ENCODE assay signal across 14 cellular contexts in genomic region chr15:72195101-72195511, GRCh38. TPM values are rescaled to one million over a fixed set of nuclear protein-coding genes. Genes with fewer than 3 reads are reported as not detected.
A peak's percentile ranks its signal among the peaks of the same experiment; 100 is the strongest.
DNase-seq lines count a peak whose midpoint lies in the region; ATAC-seq, FAIRE-seq and TF ChIP-seq lines count a peak whose summit lies in the region.
"Had no signal": no experiment of that assay in that cellular context is flagged by ENCODE, and none has a peak within 500 bp of the region (broad histone marks: within the 10 kb centered on the region; RNA-seq: fewer than 3 reads in every experiment).

No MANE protein-coding gene starts in this region.

- H3K4me1 Mint-ChIP-seq in activated T-cell treated with anti-CD3 and anti-CD28 coated beads, Interleukin-2, amount 50 U/mL, for 24 hours (ENCODE audit: low read depth): peaks cover 13% of the 10 kb centered on the region
- peaks cover 12% of the 10 kb centered on the region for H3K4me1 Mint-ChIP-seq in osteocyte (ENCODE audit: unreplicated experiment)

- H3K27ac ChIP-seq in upper lobe of right lung: peak overlapping the region; percentile 70
- no peak overlapping the region for H3K27ac ChIP-seq in small intestine (ENCODE audit: low read depth in 1 of 2, low read length in 1 of 2)

- no peaks in the 10 kb centered on the region for H3K27me3 ChIP-seq in upper lobe of right lung
- no peaks in the 10 kb centered on the region for H3K27me3 ChIP-seq in small intestine (ENCODE audit: control insufficient read depth in 2 of 2, insufficient read depth in 2 of 2, low read length in 2 of 2)

- intact Hi-C loops in upper lobe of right lung (cut with DNase I): no loop called here

- H3K36me3 ChIP-seq in upper lobe of right lung (peaks cover 14% of the 10 kb centered on the region), small intestine (ENCODE audit: control insufficient read depth in 2 of 2, insufficient read depth in 2 of 2, low read length in 2 of 2) (peaks cover 3 to 7% of the 10 kb centered on the region in 2 donors)

- no peak for FAIRE-seq in small intestine (lab: Jason Lieb, UNC)
- FAIRE-seq: A204.1 had no signal

- peaks cover 18% of the 10 kb centered on the region for H3K4me1 ChIP-seq in upper lobe of right lung
- H3K4me1 ChIP-seq in small intestine (ENCODE audit: control insufficient read depth in 2 of 2, insufficient read depth in 1 of 2, low read depth in 1 of 2, low read length in 1 of 2): peaks cover 0 to 1% of the 10 kb centered on the region in 2 donors

- no peak for DNase-seq in activated T-cell treated with anti-CD3 and anti-CD28 coated beads, Interleukin-2, amount 50 U/mL, for 24 hours
- DNase-seq in activated T-cell treated with anti-CD3 and anti-CD28 coated beads for 4 hours: no peak
- DNase-seq in RPMI8226: peak; percentile 95
- DNase-seq in globus pallidus (ENCODE audit: low spot score): peak; percentile 48
- no peak for DNase-seq in upper lobe of right lung
- no peak for DNase-seq in small intestine
- no peak for DNase-seq in osteocyte (ENCODE audit: extremely low spot score, unreplicated experiment)
- DNase-seq: activated B cell treated with CpG ODN at 0.5 μM for 24 hours; activated T-cell treated with anti-CD3 and anti-CD28 coated beads, Interleukin-2, amount 50 U/mL, for 1 hour; amniotic stem cell; stimulated activated CD4-positive, alpha-beta T cell treated with anti-CD3 and anti-CD28 coated beads, Interleukin-4, amount 100 ng/mL, for 4 hours had no signal

- H3K9me3 Mint-ChIP-seq in activated T-cell treated with anti-CD3 and anti-CD28 coated beads, Interleukin-2, amount 50 U/mL, for 24 hours: no peaks in the 10 kb centered on the region
- H3K9me3 Mint-ChIP-seq in osteocyte (ENCODE audit: unreplicated experiment): no peaks in the 10 kb centered on the region
- H3K9me3 Mint-ChIP-seq: activated B cell treated with CpG ODN at 0.5 μM for 24 hours had no signal

- peak overlapping the region; percentile 5 for H3K4me3 ChIP-seq in upper lobe of right lung
- no peak overlapping the region for H3K4me3 ChIP-seq in small intestine (ENCODE audit: low read depth in 1 of 2, low read length in 2 of 2)

- peaks cover 24% of the 10 kb centered on the region for H3K36me3 Mint-ChIP-seq in activated T-cell treated with anti-CD3 and anti-CD28 coated beads, Interleukin-2, amount 50 U/mL, for 24 hours (ENCODE audit: low read depth)
- peaks cover 16% of the 10 kb centered on the region for H3K36me3 Mint-ChIP-seq in osteocyte (ENCODE audit: unreplicated experiment)

- no peak overlapping the region for H3K4me3 Mint-ChIP-seq in activated T-cell treated with anti-CD3 and anti-CD28 coated beads, Interleukin-2, amount 50 U/mL, for 24 hours
- no peak overlapping the region for H3K4me3 Mint-ChIP-seq in osteocyte (ENCODE audit: unreplicated experiment)
- H3K4me3 Mint-ChIP-seq: activated B cell treated with CpG ODN at 0.5 μM for 24 hours had no signal

- ATAC-seq in upper lobe of right lung: peak; percentile 68
- ATAC-seq in HG02623 (IDR thresholded peaks at IDR 0.05; ENCODE audit: unreplicated experiment): no peak

- H3K27ac Mint-ChIP-seq in activated T-cell treated with anti-CD3 and anti-CD28 coated beads, Interleukin-2, amount 50 U/mL, for 24 hours: peak overlapping the region; percentile 74
- no peak overlapping the region for H3K27ac Mint-ChIP-seq in osteocyte (ENCODE audit: unreplicated experiment)
- H3K27ac Mint-ChIP-seq: activated B cell treated with CpG ODN at 0.5 μM for 24 hours had no signal

- H3K27me3 Mint-ChIP-seq in activated T-cell treated with anti-CD3 and anti-CD28 coated beads, Interleukin-2, amount 50 U/mL, for 24 hours: peaks cover 36% of the 10 kb centered on the region
- H3K27me3 Mint-ChIP-seq in osteocyte (ENCODE audit: unreplicated experiment): peaks cover 13% of the 10 kb centered on the region

- 20 to 60% (median 48%) methylated on average over 6 of the region's 6 CpGs for WGBS in small intestine, 3 donors

- TF ChIP-seq CTCF in upper lobe of right lung (IDR thresholded peaks at IDR 0.05) (no peak), osteocyte (IDR thresholded peaks at IDR 0.05) (no peak)

- H3K9me3 ChIP-seq in upper lobe of right lung (no peaks in the 10 kb centered on the region), small intestine (ENCODE audit: control insufficient read depth, low read depth) (no peaks in the 10 kb centered on the region)

RNA-seq across cellular contexts. Expression of gene GRAMD2A, which starts 2.5 kb away (rescaled TPM):
- total RNA-seq in upper lobe of right lung: 27.4 TPM
- polyA plus RNA-seq in small intestine: 1 to 10 TPM in 2 of 3 donors, under 1 TPM in 1; 0.67 to 7.0 (median 1.4) TPM
- total RNA-seq in osteocyte: 0.47 TPM in 1 of 2 replicates, not detected in the other
- total RNA-seq: activated B cell treated with CpG ODN at 0.5 μM for 24 hours, lung microvascular endothelial cell had no signal

RNA-seq across cellular contexts. Expression of gene PKM, which starts 35.9 kb away (rescaled TPM):
- total RNA-seq in upper lobe of right lung (426 TPM), osteocyte (602 and 617 TPM in 2 replicates)
- polyA plus RNA-seq in small intestine: 100 to 1,000 TPM; 243 to 362 (median 254) TPM

Comparison
In these comparisons a context has a peak if more than half of its experiments do, and no peak if none do; other contexts are left out.
1. DNase-seq: peak in RPMI8226 (single experiment) and globus pallidus (single experiment); none in activated T-cell treated with anti-CD3 and anti-CD28 coated beads, Interleukin-2, amount 50 U/mL, for 24 hours (single experiment), activated T-cell treated with anti-CD3 and anti-CD28 coated beads for 4 hours (single experiment), upper lobe of right lung (single experiment), small intestine (single experiment) and osteocyte (single experiment).
2. RNA of gene GRAMD2A, which starts 2.5 kb away (total RNA-seq): 27.4 TPM in upper lobe of right lung (single experiment); 0.47 TPM in osteocyte; every median in the first group is over 10 times any median in the second.